Comparison of ENCODE assay signal across 12 cellular contexts in genomic region chr2:176827269-176827668, GRCh38.
DNase-seq lines count a peak whose midpoint lies in the region; ATAC-seq, FAIRE-seq and TF ChIP-seq lines count a peak whose summit lies in the region.
"Had no signal": no experiment of that assay in that cellular context is flagged by ENCODE, and none has a peak within 500 bp of the region (broad histone marks: within the 10 kb centered on the region; RNA-seq: fewer than 3 reads in every experiment).

No MANE protein-coding gene starts in this region.

- H3K9me3 Mint-ChIP-seq in neural progenitor cell = no peaks in the 10 kb centered on the region
- H3K9me3 Mint-ChIP-seq: H9 had no signal

- in situ Hi-C loops in GM12878 (cut with MboI) = loop anchor here (10.0 kb wide), 1 partner anchor 702 kb away; the partner anchor contains the start of genes HOXD8 and HOXD9
- in situ Hi-C loops in ACHN (cut with HindIII; ENCODE audit: low pct_ligation_motif_present, low pct_unique_long_range_greater_than_20kb, low sequenced_read_pairs) = no loop called here

- intact Hi-C loops in GM12878 (cut with micrococcal nuclease; ENCODE audit: unreplicated experiment) = loop anchor here (5.0 kb wide), 1 partner anchor 105 kb away; no protein-coding TSS in a partner anchor

- ATAC-seq in HG03175 (IDR thresholded peaks at IDR 0.05; ENCODE audit: unreplicated experiment) = peak; percentile 51
- peak; percentile 54; the same call in 2 of the 3 replicates for ATAC-seq in GM12878

- SMC1A ChIA-PET in GM12878 (lab: Charles Lee; ENCODE audit: uncharacterized antibody, unreplicated experiment) = interaction anchor here (1.0 to 7.9 kb wide), 7 partner anchors 9 to 455 kb away, joined by 3 to 40 read pairs (median 3); no protein-coding TSS in a partner anchor

- no peak overlapping the region for H3K27ac Mint-ChIP-seq in neural progenitor cell
- H3K27ac Mint-ChIP-seq: H9 had no signal

- no peaks in the 10 kb centered on the region for H3K4me1 ChIP-seq in GM12878 (ENCODE audit: control insufficient read depth, insufficient read depth, low read length)
- peaks cover 14% of the 10 kb centered on the region for H3K4me1 ChIP-seq in neural progenitor cell

- BruUV-seq in GM12878 (replicated peaks; lab: Mats Ljungman, UMichigan) = no TSS peak

- peaks cover 8% of the 10 kb centered on the region for H3F3A ChIP-seq in neural progenitor cell (ENCODE audit: low read depth)

- CTCF ChIA-PET in GM12878 (lab: Yijun Ruan, JAX) = interaction anchor here (0.9 to 15.4 kb wide), 4 partner anchors 9 to 318 kb away, joined by 3 to 250 read pairs (median 26); no protein-coding TSS in a partner anchor

- H3K36me3 ChIP-seq in GM12878 (ENCODE audit: control insufficient read depth in 2 of 2, insufficient read depth in 2 of 2, low read length in 1 of 2) (no peaks in the 10 kb centered on the region), neural progenitor cell (no peaks in the 10 kb centered on the region)
- H3K36me3 ChIP-seq: cardiac muscle cell had no signal

- peaks cover 25% of the 10 kb centered on the region for H3K4me1 Mint-ChIP-seq in neural progenitor cell

- TF ChIP-seq EP300 in GM12878 (IDR thresholded peaks at IDR 0.05; ENCODE audit: borderline replicate concordance in 1 of 2, control insufficient read depth in 1 of 2, low read depth in 2 of 2, low read length in 2 of 2) = no peak

- H3K4me2 ChIP-seq in GM12878 (ENCODE audit: control insufficient read depth, insufficient read depth) = no peak overlapping the region
- no peak overlapping the region for H3K4me2 ChIP-seq in neural progenitor cell

- H3K79me2 ChIP-seq in GM12878 (ENCODE audit: control insufficient read depth, insufficient read depth, low read length) (no peaks in the 10 kb centered on the region), neural progenitor cell (ENCODE audit: low read depth) (no peaks in the 10 kb centered on the region)

- H3K4me3 ChIP-seq in GM12878 (no peak overlapping the region), neural progenitor cell (no peak overlapping the region)
- H3K4me3 ChIP-seq: cardiac muscle cell had no signal

- H3K27me3 Mint-ChIP-seq in neural progenitor cell (ENCODE audit: insufficient read depth, low read depth) = peaks cover 3% of the 10 kb centered on the region

- H3K9ac ChIP-seq in GM12878 (ENCODE audit: control insufficient read depth, insufficient read depth, low read length) = no peak overlapping the region
- no peak overlapping the region for H3K9ac ChIP-seq in neural progenitor cell

- RAD21 ChIA-PET in GM12878 (lab: Charles Lee; ENCODE audit: unreplicated experiment) = interaction anchor here (0.6 to 1.4 kb wide), 3 partner anchors 10 to 200 kb away, joined by 3 to 5 read pairs (median 4); no protein-coding TSS in a partner anchor

- H3K27ac ChIP-seq in GM12878 (ENCODE audit: control insufficient read depth, insufficient read depth) (no peak overlapping the region), neural progenitor cell (no peak overlapping the region)
- H3K27ac ChIP-seq: cardiac muscle cell had no signal

- POLR2A ChIA-PET in GM12878 (lab: Charles Lee) = no interaction called here

- H3K4me3 Mint-ChIP-seq in neural progenitor cell = no peak overlapping the region
- H3K4me3 Mint-ChIP-seq: H9 had no signal

- no peak for TF ChIP-seq CTCF in GM12878 (IDR thresholded peaks at IDR 0.05 in 2 of 3, conservative IDR thresholded peaks at IDR 0.05 in 1 of 3; ENCODE audit: control insufficient read depth in 2 of 3, extremely low read depth in 1 of 3, insufficient read depth in 1 of 3, low read depth in 3 of 3, low read length in 3 of 3)
- TF ChIP-seq CTCF in neural progenitor cell (IDR thresholded peaks at IDR 0.05) = no peak

- DNase-seq in activated CD8-positive, alpha-beta memory T cell treated with anti-CD3 and anti-CD28 coated beads for 24 hours = peak; percentile 65
- DNase-seq in GM12878 (ENCODE audit: low read depth, low spot score) (peak; percentile 7), DMS153 (lab: John Stamatoyannopoulos, UW) (no peak), neural progenitor cell (ENCODE audit: low spot score) (no peak), ACHN (no peak)
- DNase-seq in stimulated activated CD4-positive, alpha-beta T cell treated with anti-CD3 and anti-CD28 coated beads, TNF-alpha, amount 100 ng/mL, for 48 hours (ENCODE audit: low read depth in 3 of 3) = peak; percentile 31 to 51 (median 49)
- DNase-seq: C1 segment of cervical spinal cord; effector memory CD4-positive, alpha-beta T cell; H9 had no signal

- no peak for TF ChIP-seq POLR2A in GM12878 (IDR thresholded peaks at IDR 0.05; ENCODE audit: low read depth, low read length)

- H4K20me1 ChIP-seq in GM12878 (ENCODE audit: control insufficient read depth, insufficient read depth) (no peaks in the 10 kb centered on the region), neural progenitor cell (ENCODE audit: low read depth) (no peaks in the 10 kb centered on the region)

- FAIRE-seq in GM12878 (lab: Jason Lieb, UNC) = no peak
- FAIRE-seq: RCC 7860 had no signal

- H3K27me3 ChIP-seq in GM12878 (replicated peaks in 1 of 2; ENCODE audit: control insufficient read depth in 2 of 2, insufficient read depth in 2 of 2, low read length in 1 of 2) (no peaks in the 10 kb centered on the region), neural progenitor cell (no peaks in the 10 kb centered on the region)
- H3K27me3 ChIP-seq: cardiac muscle cell had no signal

- TF ChIP-seq RAD21 in GM12878 (IDR thresholded peaks at IDR 0.05; ENCODE audit: insufficient read depth, low read depth, low read length) = no peak

- 2% methylated on average over 3 of the region's 3 CpGs for WGBS in GM12878 (ENCODE audit: insufficient coverage, insufficient replicate concordance, low lambda C conversion rate, missing lambda C conversion rate)

- no peaks in the 10 kb centered on the region for H3K9me3 ChIP-seq in GM12878 (replicated peaks; ENCODE audit: control insufficient read depth, insufficient read depth, low read length)
- H3K9me3 ChIP-seq in neural progenitor cell (ENCODE audit: low read depth) = no peaks in the 10 kb centered on the region

- no peaks in the 10 kb centered on the region for H3K36me3 Mint-ChIP-seq in neural progenitor cell

- H2AFZ ChIP-seq in GM12878 (ENCODE audit: control insufficient read depth, low read depth, low read length) (no peak overlapping the region), neural progenitor cell (replicated peaks) (no peak overlapping the region)

TF ChIP-seq in GM12878, 131 proteins besides CTCF, POLR2A, EP300 and RAD21 (continues in another document):
- TF ChIP-seq MTA2 (IDR thresholded peaks at IDR 0.05; ENCODE audit: low read depth) (peak; percentile 67), FOXM1 (IDR thresholded peaks at IDR 0.05; ENCODE audit: low read depth, low read length) (no peak), PRDM15 (CRISPR knock-in tag; IDR thresholded peaks at IDR 0.05) (no peak), EED (IDR thresholded peaks at IDR 0.05; ENCODE audit: low read depth) (no peak), ZNF24 (IDR thresholded peaks at IDR 0.05) (0 out of 2 replicates have a peak, but pooled peaks have one; percentile 26), IKZF1 (conservative IDR thresholded peaks at IDR 0.05) (peak; percentile 41), PKNOX1 (IDR thresholded peaks at IDR 0.05) (no peak), CHD1 (IDR thresholded peaks at IDR 0.05; ENCODE audit: low read depth, low read length) (no peak), CBFB (IDR thresholded peaks at IDR 0.05; ENCODE audit: low read depth) (no peak), IKZF2 (IDR thresholded peaks at IDR 0.05) (peak in 1 of 2 experiments; percentile 37; a peak in 2 of 4 replicates), SP1 (IDR thresholded peaks at IDR 0.05; ENCODE audit: low read depth, low read length) (no peak)

Comparison
In these comparisons a context has a peak if more than half of its experiments do, and no peak if none do; other contexts are left out.
1. DNase-seq: peak in activated CD8-positive, alpha-beta memory T cell treated with anti-CD3 and anti-CD28 coated beads for 24 hours (single experiment), GM12878 (single experiment) and stimulated activated CD4-positive, alpha-beta T cell treated with anti-CD3 and anti-CD28 coated beads, TNF-alpha, amount 100 ng/mL, for 48 hours (3 of 3); none in DMS153 (single experiment), neural progenitor cell (single experiment) and ACHN (single experiment).